In the genomic region with DNA sequence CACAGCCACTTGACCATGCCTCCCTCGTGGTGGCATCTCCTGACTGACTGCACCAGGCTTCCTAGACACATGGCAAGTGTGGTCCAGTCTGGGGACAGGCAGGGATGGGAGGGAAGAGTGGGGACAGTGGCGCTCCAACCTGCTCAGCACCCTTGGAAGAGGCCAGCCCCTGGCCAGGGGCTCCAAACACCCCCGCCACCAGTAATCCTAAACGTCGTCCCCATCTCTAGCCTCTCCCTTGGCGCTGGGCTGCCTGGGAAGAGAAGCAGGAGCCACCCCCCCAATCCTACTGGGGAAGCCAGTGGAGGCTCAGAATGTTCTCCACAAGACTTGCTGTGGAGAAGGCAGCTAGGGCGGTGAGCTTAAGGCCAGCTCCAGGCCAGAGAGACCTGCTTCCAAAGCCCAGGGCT, we compare ENCODE assay signal across 11 cellular contexts. TPM values are rescaled to one million over a fixed set of nuclear protein-coding genes. Genes with fewer than 3 reads are reported as not detected.
A peak's percentile ranks its signal among the peaks of the same experiment; 100 is the strongest.
DNase-seq lines count a peak whose midpoint lies in the region; ATAC-seq and TF ChIP-seq lines count a peak whose summit lies in the region.
"Had no signal": no experiment of that assay in that cellular context is flagged by ENCODE, and none has a peak within 500 bp of the region (broad histone marks: within the 10 kb centered on the region; RNA-seq: fewer than 3 reads in every experiment).

No MANE protein-coding gene starts in this region.

- DNase-seq in EL = peak; percentile 37
- no peak for DNase-seq in neural crest cell (ENCODE audit: low read depth, low spot score)
- DNase-seq in cortex of kidney (lab: John Stamatoyannopoulos, UW) = no peak
- no peak for DNase-seq in A673 (ENCODE audit: low spot score)
- DNase-seq: GOT3, NCI-H526 had no signal

- H3K27me3 Mint-ChIP-seq in activated naive CD8-positive, alpha-beta T cell = no peaks in the 10 kb centered on the region
- peaks cover 25% of the 10 kb centered on the region for H3K27me3 Mint-ChIP-seq in neural crest cell (ENCODE audit: low read depth)

- peaks cover 16% of the 10 kb centered on the region for H3K4me1 Mint-ChIP-seq in activated naive CD8-positive, alpha-beta T cell (ENCODE audit: low read depth)
- peaks cover 22% of the 10 kb centered on the region for H3K4me1 Mint-ChIP-seq in neural crest cell

- no peaks in the 10 kb centered on the region for H3K4me1 ChIP-seq in HUES48 (ENCODE audit: control insufficient read depth, insufficient read depth, low read length)
- peaks cover 8% of the 10 kb centered on the region for H3K4me1 ChIP-seq in A673 (ENCODE audit: insufficient read depth, low read length, poor library complexity, severe bottlenecking)

- no peak overlapping the region for H3K4me3 ChIP-seq in HUES48 (ENCODE audit: low read depth, low read length)
- no peak overlapping the region for H3K4me3 ChIP-seq in A673 (ENCODE audit: low read depth, low read length, poor library complexity, severe bottlenecking)

- H3K27me3 ChIP-seq in HUES48 (ENCODE audit: control insufficient read depth, insufficient read depth, low read length) (no peaks in the 10 kb centered on the region), A673 (replicated peaks; ENCODE audit: insufficient read depth, low read depth, low read length, poor library complexity) (no peaks in the 10 kb centered on the region)

- TF ChIP-seq CTCF in neural crest cell (conservative IDR thresholded peaks at IDR 0.05) = no peak
- no peak for TF ChIP-seq CTCF in A673 (conservative IDR thresholded peaks at IDR 0.05; ENCODE audit: low read depth, low read length)

- H3K36me3 Mint-ChIP-seq in activated naive CD8-positive, alpha-beta T cell = peaks cover 6% of the 10 kb centered on the region
- H3K36me3 Mint-ChIP-seq in neural crest cell (ENCODE audit: low read depth) = peaks cover 18% of the 10 kb centered on the region

- intact Hi-C loops in A673 (cut with micrococcal nuclease; ENCODE audit: unreplicated experiment) = no loop called here

- peak overlapping the region; percentile 97 for H3K4me3 Mint-ChIP-seq in activated naive CD8-positive, alpha-beta T cell
- H3K4me3 Mint-ChIP-seq in neural crest cell = peak overlapping the region; percentile 99

- peak overlapping the region; percentile 88 for H3K27ac Mint-ChIP-seq in activated naive CD8-positive, alpha-beta T cell
- peak overlapping the region; percentile 6 for H3K27ac Mint-ChIP-seq in neural crest cell (ENCODE audit: unreplicated experiment)

- peak overlapping the region; percentile 41 for H3K27ac ChIP-seq in HUES48 (ENCODE audit: low read depth, low read length)
- H3K27ac ChIP-seq in A673 (ENCODE audit: low read depth, low read length, poor library complexity, severe bottlenecking) = no peak overlapping the region

- no peak for ATAC-seq in HG02981 (IDR thresholded peaks at IDR 0.05; ENCODE audit: unreplicated experiment)
- ATAC-seq: right cardiac atrium had no signal

- H3K36me3 ChIP-seq in HUES48 (ENCODE audit: control insufficient read depth, insufficient read depth, low read length) (peaks cover 64% of the 10 kb centered on the region), A673 (ENCODE audit: insufficient read depth, low read length, poor library complexity, severe bottlenecking) (peaks cover 62% of the 10 kb centered on the region)

- CTCF ChIA-PET in A673 (lab: Charles Lee) = no interaction called here

- H3K9me3 Mint-ChIP-seq in activated naive CD8-positive, alpha-beta T cell (ENCODE audit: low read depth) = no peaks in the 10 kb centered on the region
- peaks cover 2% of the 10 kb centered on the region for H3K9me3 Mint-ChIP-seq in neural crest cell

- H3K9ac ChIP-seq in HUES48 (ENCODE audit: low read depth, low read length) = no peak overlapping the region

- H3K9me3 ChIP-seq in HUES48 (ENCODE audit: control insufficient read depth, insufficient read depth, low read length) (no peaks in the 10 kb centered on the region), A673 (ENCODE audit: low read depth, low read length, poor library complexity, severe bottlenecking) (no peaks in the 10 kb centered on the region)

- no TSS peak for BruUV-seq in A673 (replicated peaks; lab: Mats Ljungman, UMichigan)

- POLR2A ChIA-PET in A673 (lab: Charles Lee; ENCODE audit: low non-redundant PET) = no interaction called here

RNA-seq across cellular contexts. Expression of a gene that starts 2.7 kb away (rescaled TPM):
- total RNA-seq in neural crest cell (1,029 and 1,097 TPM in 2 replicates), A673 (2021) (984 and 992 TPM in 2 replicates)

RNA-seq across cellular contexts. Expression of a gene that starts 12.0 kb away (rescaled TPM):
- 16.0 and 21.7 TPM in 2 replicates for total RNA-seq in neural crest cell
- total RNA-seq in A673 (2021) = 5.7 and 8.2 TPM in 2 replicates

RNA-seq across cellular contexts. Expression of a gene that starts 12.5 kb away (rescaled TPM):
- total RNA-seq in neural crest cell = 23.2 and 25.6 TPM in 2 replicates
- total RNA-seq in A673 (2021) = 36.3 and 43.6 TPM in 2 replicates

RNA-seq across cellular contexts. Expression of a gene that starts 27.2 kb away (rescaled TPM):
- total RNA-seq in neural crest cell (89.9 and 93.2 TPM in 2 replicates), A673 (2021) (152 and 160 TPM in 2 replicates)

RNA-seq across cellular contexts. Expression of a gene that starts 27.6 kb away (rescaled TPM):
- total RNA-seq in neural crest cell = not detected in 2 replicates
- not detected in 2 replicates for total RNA-seq in A673 (2021)
- total RNA-seq: dermis microvascular lymphatic vessel endothelial cell, right cardiac atrium had no signal
